ENCODE assay signal across 11 cellular contexts in genomic region chr2:190477563-190478454, GRCh38. TPM values are rescaled to one million over a fixed set of nuclear protein-coding genes. Genes with fewer than 3 reads are reported as not detected.
A peak's percentile ranks its signal among the peaks of the same experiment; 100 is the strongest.
DNase-seq lines count a peak whose midpoint lies in the region; ATAC-seq and TF ChIP-seq lines count a peak whose summit lies in the region.
"Had no signal": no experiment of that assay in that cellular context is flagged by ENCODE, and none has a peak within 500 bp of the region (broad histone marks: within the 10 kb centered on the region; RNA-seq: fewer than 3 reads in every experiment).

No MANE protein-coding gene starts in this region.

- H4K20me1 ChIP-seq in H9 (ENCODE audit: control insufficient read depth, insufficient read depth, insufficient read length): no peaks in the 10 kb centered on the region
- H4K20me1 ChIP-seq: BLaER1 treated with 17β-estradiol and CSF1 and Interleukin-3, amounts not matched to agents 10 nM and 100 nM had no signal

- no peak overlapping the region for H3K56ac ChIP-seq in H9 (ENCODE audit: insufficient read length, low read depth, low read length)

- no peaks in the 10 kb centered on the region for H3K79me1 ChIP-seq in H9 (ENCODE audit: insufficient read depth, low read depth, low read length, poor library complexity, severe bottlenecking)

- H2BK5ac ChIP-seq in H9 (ENCODE audit: insufficient read length, low read length): no peak overlapping the region

- H2AK5ac ChIP-seq in H9 (ENCODE audit: insufficient read length, low read length): no peak overlapping the region

- no peaks in the 10 kb centered on the region for H3K27me3 ChIP-seq in CD4-positive, alpha-beta T cell (ENCODE audit: control insufficient read depth, insufficient read depth, low read length)
- no peaks in the 10 kb centered on the region for H3K27me3 ChIP-seq in effector memory CD4-positive, alpha-beta T cell (replicated peaks; ENCODE audit: control insufficient read depth, insufficient read depth, low read length, poor library complexity, severe bottlenecking)
- no peaks in the 10 kb centered on the region for H3K27me3 ChIP-seq in H9 (ENCODE audit: insufficient read depth, low read length)
- H3K27me3 ChIP-seq: BLaER1 treated with 17β-estradiol and CSF1 and Interleukin-3, amounts not matched to agents 10 nM and 100 nM had no signal

- no peaks in the 10 kb centered on the region for H3K4me1 ChIP-seq in effector memory CD4-positive, alpha-beta T cell (ENCODE audit: control insufficient read depth, insufficient read depth, low read length, poor library complexity, severe bottlenecking)
- no peaks in the 10 kb centered on the region for H3K4me1 ChIP-seq in H9 (ENCODE audit: insufficient read depth, low read length)
- H3K4me1 ChIP-seq: BLaER1 treated with 17β-estradiol and CSF1 and Interleukin-3, amounts not matched to agents 10 nM and 100 nM had no signal

- TF ChIP-seq CTCF in CD4-positive, alpha-beta T cell (IDR thresholded peaks at IDR 0.05): no peak
- TF ChIP-seq CTCF in H9 (conservative IDR thresholded peaks at IDR 0.05): no peak

- H2AFZ ChIP-seq in H9 (ENCODE audit: low read length): no peak overlapping the region

- WGBS in H9 (ENCODE audit: extremely low coverage, insufficient read length, low lambda C conversion rate): no CpG with 5 or more reads among the region's 4 CpGs

- H2BK12ac ChIP-seq in H9 (ENCODE audit: insufficient read length, low read depth, low read length): no peak overlapping the region

- CTCF ChIA-PET in CD4-positive, alpha-beta T cell (lab: Charles Lee): interaction anchor here (0.5 kb wide), 1 partner anchor 103 kb away, joined by 3 read pairs; no protein-coding TSS in a partner anchor

- no peak overlapping the region for H3K4ac ChIP-seq in H9 (ENCODE audit: low read depth, low read length)

- H3K9me3 Mint-ChIP-seq in CD4-positive, alpha-beta T cell: no peaks in the 10 kb centered on the region
- H3K9me3 Mint-ChIP-seq in naive thymus-derived CD8-positive, alpha-beta T cell: no peaks in the 10 kb centered on the region
- peaks cover 4 to 8% of the 10 kb centered on the region in 2 experiments; a peak in 3 of 5 replicates for H3K9me3 Mint-ChIP-seq in H9

- H3K23me2 ChIP-seq in H9 (ENCODE audit: insufficient read length, low read depth, low read length, poor library complexity, severe bottlenecking): no peaks in the 10 kb centered on the region

- H2BK20ac ChIP-seq in H9 (ENCODE audit: low read depth, low read length, poor library complexity, severe bottlenecking): no peak overlapping the region

- peak overlapping the region; percentile 35 for H3K27ac ChIP-seq in CD4-positive, alpha-beta T cell (ENCODE audit: low read depth, low read length)
- H3K27ac ChIP-seq in effector memory CD4-positive, alpha-beta T cell (ENCODE audit: insufficient read depth, low read length, poor library complexity, severe bottlenecking): no peak overlapping the region
- no peak overlapping the region for H3K27ac ChIP-seq in H9 (ENCODE audit: insufficient read length, low read depth, low read length)
- H3K27ac ChIP-seq: BLaER1 treated with 17β-estradiol and CSF1 and Interleukin-3, amounts not matched to agents 10 nM and 100 nM had no signal

- no peak overlapping the region for H3K4me3 Mint-ChIP-seq in CD4-positive, alpha-beta T cell
- H3K4me3 Mint-ChIP-seq in naive thymus-derived CD8-positive, alpha-beta T cell: no peak overlapping the region
- no peak overlapping the region for H3K4me3 Mint-ChIP-seq in H9
- H3K4me3 Mint-ChIP-seq: activated naive CD8-positive, alpha-beta T cell treated with anti-CD3 and anti-CD28 coated beads for 36 hours had no signal

- H3K9ac ChIP-seq in H9 (ENCODE audit: extremely low read depth, insufficient read length, low read length): no peak overlapping the region
- H3K9ac ChIP-seq: BLaER1 treated with 17β-estradiol and CSF1 and Interleukin-3, amounts not matched to agents 10 nM and 100 nM had no signal

- intact Hi-C loops in CD4-positive, alpha-beta T cell (cut with DNase I, micrococcal nuclease): no loop called here

- peaks cover 20% of the 10 kb centered on the region for H3K4me1 Mint-ChIP-seq in CD4-positive, alpha-beta T cell (ENCODE audit: low read depth)
- peaks cover 17 to 37% (median 27%) of the 10 kb centered on the region in 4 donors for H3K4me1 Mint-ChIP-seq in naive thymus-derived CD8-positive, alpha-beta T cell
- no peaks in the 10 kb centered on the region for H3K4me1 Mint-ChIP-seq in H9

- no peak for DNase-seq in CD4-positive, alpha-beta T cell
- peak; percentile 7 for DNase-seq in NCI-H774 (lab: John Stamatoyannopoulos, UW)
- peak; percentile 70 for DNase-seq in fibroblast of peridontal ligament (ENCODE audit: extremely low read depth)
- no peak for DNase-seq in naive thymus-derived CD8-positive, alpha-beta T cell
- DNase-seq in NOMO-1 treated with DMSO at 0.1 percent for 48 hours (lab: John Stamatoyannopoulos, UW; ENCODE audit: unreplicated experiment): no peak
- DNase-seq in effector memory CD4-positive, alpha-beta T cell: no peak
- no peak for DNase-seq in glomerular visceral epithelial cell (ENCODE audit: extremely low spot score)
- no peak for DNase-seq in H9
- DNase-seq: activated naive CD8-positive, alpha-beta T cell treated with anti-CD3 and anti-CD28 coated beads for 36 hours; T-helper 2 cell had no signal

- no peaks in the 10 kb centered on the region for H3K27me3 Mint-ChIP-seq in CD4-positive, alpha-beta T cell
- H3K27me3 Mint-ChIP-seq in naive thymus-derived CD8-positive, alpha-beta T cell: no peaks in the 10 kb centered on the region
- H3K27me3 Mint-ChIP-seq in H9 (ENCODE audit: low read depth): peaks cover 2% of the 10 kb centered on the region; the same call in 1 of the 2 replicates
- H3K27me3 Mint-ChIP-seq: activated naive CD8-positive, alpha-beta T cell treated with anti-CD3 and anti-CD28 coated beads for 36 hours had no signal

- H3T11ph ChIP-seq in H9 (ENCODE audit: low read length): no peak overlapping the region

- no peak overlapping the region for H4K91ac ChIP-seq in H9 (ENCODE audit: insufficient read length, low read depth, low read length)

- no peak overlapping the region for H2BK15ac ChIP-seq in H9 (ENCODE audit: low read depth, low read length)

- POLR2A ChIA-PET in CD4-positive, alpha-beta T cell (lab: Charles Lee): interaction anchor here (1.0 to 1.3 kb wide), 2 partner anchors 10 to 26 kb away, joined by 3 read pairs; no protein-coding TSS in a partner anchor
- POLR2A ChIA-PET in naive thymus-derived CD8-positive, alpha-beta T cell (lab: Charles Lee): interaction anchor here (0.5 to 0.6 kb wide), 2 partner anchors 57 to 1227 kb away, joined by 3 read pairs; no protein-coding TSS in a partner anchor

- no peaks in the 10 kb centered on the region for H3K9me3 ChIP-seq in CD4-positive, alpha-beta T cell (ENCODE audit: control insufficient read depth, low read length)
- no peaks in the 10 kb centered on the region for H3K9me3 ChIP-seq in effector memory CD4-positive, alpha-beta T cell (ENCODE audit: control insufficient read depth, low read length)
- H3K9me3 ChIP-seq in H9 (ENCODE audit: control insufficient read depth, low read depth, low read length): no peaks in the 10 kb centered on the region
- H3K9me3 ChIP-seq: BLaER1 treated with 17β-estradiol and CSF1 and Interleukin-3, amounts not matched to agents 10 nM and 100 nM had no signal

- H3K4me3 ChIP-seq in effector memory CD4-positive, alpha-beta T cell (ENCODE audit: insufficient read depth, low read depth, low read length, poor library complexity, severe bottlenecking): no peak overlapping the region
- H3K4me3 ChIP-seq: BLaER1 treated with 17β-estradiol and CSF1 and Interleukin-3, amounts not matched to agents 10 nM and 100 nM had no signal

- H3K18ac ChIP-seq in H9 (ENCODE audit: insufficient read length, low read depth, low read length): no peak overlapping the region

- no peaks in the 10 kb centered on the region for H3K36me3 ChIP-seq in effector memory CD4-positive, alpha-beta T cell (ENCODE audit: control insufficient read depth, insufficient read depth, low read length)
- H3K36me3 ChIP-seq: BLaER1 treated with 17β-estradiol and CSF1 and Interleukin-3, amounts not matched to agents 10 nM and 100 nM had no signal

- no peak overlapping the region for H4K8ac ChIP-seq in H9 (replicated peaks; ENCODE audit: insufficient read length, low read depth, low read length)

- H3K4me2 ChIP-seq in H9 (ENCODE audit: insufficient read depth, insufficient read length, low read length): no peak overlapping the region
- H3K4me2 ChIP-seq: BLaER1 treated with 17β-estradiol and CSF1 and Interleukin-3, amounts not matched to agents 10 nM and 100 nM had no signal

- no peaks in the 10 kb centered on the region for H3K79me2 ChIP-seq in H9 (ENCODE audit: insufficient read depth, low read length)

- H2BK120ac ChIP-seq in H9 (ENCODE audit: low read depth, low read length, poor library complexity, severe bottlenecking): no peak overlapping the region

- H3K36me3 Mint-ChIP-seq in CD4-positive, alpha-beta T cell (ENCODE audit: low read depth): peaks cover 39% of the 10 kb centered on the region
- peaks cover 0 to 20% (median 6%) of the 10 kb centered on the region in 3 donors for H3K36me3 Mint-ChIP-seq in naive thymus-derived CD8-positive, alpha-beta T cell
- peaks cover 0 to 2% (median 0%) of the 10 kb centered on the region in 3 experiments; a peak in 1 of 7 replicates for H3K36me3 Mint-ChIP-seq in H9 (ENCODE audit: insufficient read depth in 1 of 3, low read depth in 3 of 3)

- H3K23ac ChIP-seq in H9 (ENCODE audit: insufficient read length, low read depth, low read length): no peak overlapping the region

- H3K27ac Mint-ChIP-seq in CD4-positive, alpha-beta T cell: no peak overlapping the region
- peak overlapping the region in 6 of 10 donors; percentile 0 to 83 (median 32) for H3K27ac Mint-ChIP-seq in naive thymus-derived CD8-positive, alpha-beta T cell
- H3K27ac Mint-ChIP-seq in H9: peak overlapping the region in 1 of 3 experiments; percentile 74; a peak in 2 of 7 replicates
- H3K27ac Mint-ChIP-seq: activated naive CD8-positive, alpha-beta T cell treated with anti-CD3 and anti-CD28 coated beads for 36 hours had no signal

- ATAC-seq in CD4-positive, alpha-beta T cell (ENCODE audit: poor library complexity): no peak
- ATAC-seq in naive thymus-derived CD8-positive, alpha-beta T cell: no peak

- no peak overlapping the region for H3K14ac ChIP-seq in H9 (ENCODE audit: insufficient read depth, low read length)

- H4K5ac ChIP-seq in H9 (ENCODE audit: insufficient read length, low read depth, low read length): no peak overlapping the region

RNA-seq across cellular contexts. Expression of gene NEMP2, which starts 56.7 kb away (rescaled TPM):
- total RNA-seq in CD4-positive, alpha-beta T cell: 10 to 100 TPM; 11.6 to 12.2 TPM
- total RNA-seq in naive thymus-derived CD8-positive, alpha-beta T cell: 10 to 100 TPM; 23.4 TPM
- 10 to 100 TPM; 10.0 to 13.4 (median 12.1) TPM for polyA plus RNA-seq in naive thymus-derived CD8-positive, alpha-beta T cell
- 5.3 and 6.6 TPM in 2 replicates for total RNA-seq in H9 (2021)

Comparison
In these comparisons a context has a peak if more than half of its experiments do, and no peak if none do; other contexts are left out.
1. DNase-seq: peak in NCI-H774 (single experiment) and fibroblast of peridontal ligament (single experiment); none in CD4-positive, alpha-beta T cell (0 of 10), naive thymus-derived CD8-positive, alpha-beta T cell (0 of 10), NOMO-1 treated with DMSO at 0.1 percent for 48 hours (single experiment), effector memory CD4-positive, alpha-beta T cell (0 of 3), glomerular visceral epithelial cell (single experiment) and H9 (single experiment).